ENCODE assay signal across 8 cellular contexts in the genomic region with DNA sequence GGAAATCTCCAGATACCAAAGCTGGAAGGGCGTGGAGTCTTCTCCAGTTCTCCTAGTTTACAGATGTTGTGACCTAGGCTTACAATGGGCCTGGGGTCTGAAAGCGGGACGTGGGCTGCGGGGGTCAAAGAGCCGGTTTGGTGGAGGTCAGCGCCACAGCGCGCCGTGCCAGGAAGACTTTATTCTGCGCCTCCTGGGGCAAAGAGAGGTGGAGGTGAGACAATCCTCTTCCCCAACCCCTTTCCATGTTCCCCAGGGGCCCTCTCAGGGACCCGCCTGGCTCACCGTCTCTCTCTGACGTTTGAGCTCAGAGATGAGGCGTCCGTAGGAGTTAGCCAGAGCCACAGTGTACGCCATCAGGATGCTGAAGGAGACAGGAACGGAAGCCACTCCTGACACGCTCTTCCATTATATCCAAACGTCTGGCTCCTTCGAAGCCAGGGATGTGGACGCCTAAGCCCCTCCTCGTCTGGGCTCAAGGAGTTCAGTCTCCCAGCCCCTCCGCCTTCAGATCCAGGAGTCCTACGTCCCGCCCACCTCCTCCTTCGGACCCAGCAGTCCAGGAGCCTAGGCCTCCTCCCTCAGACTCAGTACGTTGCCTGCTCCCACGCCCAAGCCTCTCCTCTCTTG. TPM values are rescaled to one million over a fixed set of nuclear protein-coding genes. Genes with fewer than 3 reads are reported as not detected.
A peak's percentile ranks its signal among the peaks of the same experiment; 100 is the strongest.
DNase-seq lines count a peak whose midpoint lies in the region; ATAC-seq lines count a peak whose summit lies in the region.

No MANE protein-coding gene starts in this region.

- intact Hi-C loops in activated T-helper 2 cell treated with anti-CD3 and anti-CD28 coated beads, Interferon-gamma antibody, Interleukin-2, Interleukin-4, amounts not matched to agents 10 μg/mL and 5 μg/mL and 100 μg/mL, durations not matched to agents 14 hours and 24 hours and 36 hours (cut with micrococcal nuclease): no loop called here

- peaks cover 0 to 8% (median 6%) of the 10 kb centered on the region in 5 donors for H3K27me3 ChIP-seq in subcutaneous abdominal adipose tissue (ENCODE audit: control insufficient read depth in 5 of 5, insufficient read depth in 4 of 5, low read length in 5 of 5)

- H3K36me3 Mint-ChIP-seq in activated T-helper 2 cell treated with anti-CD3 and anti-CD28 coated beads, Interferon-gamma antibody, Interleukin-2, Interleukin-4, amounts not matched to agents 10 μg/mL and 5 μg/mL and 100 μg/mL, durations not matched to agents 14 hours and 24 hours and 36 hours (ENCODE audit: low read depth): peaks cover 20% of the 10 kb centered on the region
- peaks cover 4 to 10% (median 5%) of the 10 kb centered on the region in 3 donors for H3K36me3 Mint-ChIP-seq in immature natural killer cell

- no peaks in the 10 kb centered on the region for H3K9me3 Mint-ChIP-seq in activated T-helper 2 cell treated with anti-CD3 and anti-CD28 coated beads, Interferon-gamma antibody, Interleukin-2, Interleukin-4, amounts not matched to agents 10 μg/mL and 5 μg/mL and 100 μg/mL, durations not matched to agents 14 hours and 24 hours and 36 hours
- H3K9me3 Mint-ChIP-seq in immature natural killer cell: no peaks in the 10 kb centered on the region

- no peaks in the 10 kb centered on the region for H3K9me3 ChIP-seq in subcutaneous abdominal adipose tissue (ENCODE audit: control insufficient read depth in 5 of 5, low read length in 5 of 5)

- H3K4me3 ChIP-seq in GM08714 (ENCODE audit: low read length): peak overlapping the region; percentile 66
- H3K4me3 ChIP-seq in subcutaneous abdominal adipose tissue (ENCODE audit: low read depth in 1 of 5, low read length in 5 of 5): peak overlapping the region; percentile 69 to 96 (median 85)

- peaks cover 44% of the 10 kb centered on the region for H3K4me1 Mint-ChIP-seq in activated T-helper 2 cell treated with anti-CD3 and anti-CD28 coated beads, Interferon-gamma antibody, Interleukin-2, Interleukin-4, amounts not matched to agents 10 μg/mL and 5 μg/mL and 100 μg/mL, durations not matched to agents 14 hours and 24 hours and 36 hours (ENCODE audit: low read depth)
- peaks cover 63 to 68% of the 10 kb centered on the region in 2 donors for H3K4me1 Mint-ChIP-seq in immature natural killer cell

- peak overlapping the region in 4 of 5 donors; percentile 56 to 83 (median 64) for H3K9ac ChIP-seq in subcutaneous abdominal adipose tissue (ENCODE audit: low read length in 5 of 5)

- peak overlapping the region; percentile 99 for H3K4me3 Mint-ChIP-seq in activated T-helper 2 cell treated with anti-CD3 and anti-CD28 coated beads, Interferon-gamma antibody, Interleukin-2, Interleukin-4, amounts not matched to agents 10 μg/mL and 5 μg/mL and 100 μg/mL, durations not matched to agents 14 hours and 24 hours and 36 hours (ENCODE audit: low read depth)
- H3K4me3 Mint-ChIP-seq in immature natural killer cell: peak overlapping the region; percentile 95 to 100 (median 99)

- H3K27ac Mint-ChIP-seq in activated T-helper 2 cell treated with anti-CD3 and anti-CD28 coated beads, Interferon-gamma antibody, Interleukin-2, Interleukin-4, amounts not matched to agents 10 μg/mL and 5 μg/mL and 100 μg/mL, durations not matched to agents 14 hours and 24 hours and 36 hours: peak overlapping the region; percentile 99
- peak overlapping the region; percentile 97 to 100 (median 99) for H3K27ac Mint-ChIP-seq in immature natural killer cell

- no peaks in the 10 kb centered on the region for H3K27me3 Mint-ChIP-seq in activated T-helper 2 cell treated with anti-CD3 and anti-CD28 coated beads, Interferon-gamma antibody, Interleukin-2, Interleukin-4, amounts not matched to agents 10 μg/mL and 5 μg/mL and 100 μg/mL, durations not matched to agents 14 hours and 24 hours and 36 hours (ENCODE audit: low read depth)
- H3K27me3 Mint-ChIP-seq in immature natural killer cell (ENCODE audit: low read depth in 3 of 3): peaks cover 9 to 15% (median 9%) of the 10 kb centered on the region in 3 donors

- H3K27ac ChIP-seq in subcutaneous abdominal adipose tissue (ENCODE audit: low read depth, low read length): peak overlapping the region; percentile 23

- H3K4me1 ChIP-seq in subcutaneous abdominal adipose tissue (ENCODE audit: control insufficient read depth in 5 of 5, insufficient read depth in 5 of 5, low read length in 5 of 5): peaks cover 15 to 50% (median 43%) of the 10 kb centered on the region in 5 donors

- peaks cover 0 to 29% (median 24%) of the 10 kb centered on the region in 5 donors for H3K36me3 ChIP-seq in subcutaneous abdominal adipose tissue (ENCODE audit: control insufficient read depth in 5 of 5, insufficient read depth in 5 of 5, low read length in 5 of 5)

- ATAC-seq in HG03354 (IDR thresholded peaks at IDR 0.05; ENCODE audit: poor library complexity, severe bottlenecking, unreplicated experiment) (peak; percentile 0), HG03159 (IDR thresholded peaks at IDR 0.05; ENCODE audit: unreplicated experiment) (no peak), GM19463 (IDR thresholded peaks at IDR 0.05; ENCODE audit: unreplicated experiment) (no peak)

- no peak for DNase-seq in activated T-helper 2 cell treated with anti-CD3 and anti-CD28 coated beads, Interferon-gamma antibody, Interleukin-2, Interleukin-4, amounts not matched to agents 10 μg/mL and 5 μg/mL and 100 μg/mL, durations not matched to agents 14 hours and 24 hours and 36 hours (ENCODE audit: low spot score)
- no peak for DNase-seq in immature natural killer cell
- DNase-seq in activated CD8-positive, alpha-beta memory T cell treated with anti-CD3 and anti-CD28 coated beads, Interleukin-2, amount 50 U/mL, for 4 hours: no peak

RNA-seq across cellular contexts. Expression of gene LENG1, which starts 0.8 kb away (rescaled TPM):
- 4.0 and 5.1 TPM in 2 replicates for total RNA-seq in activated T-helper 2 cell treated with anti-CD3 and anti-CD28 coated beads, Interferon-gamma antibody, Interleukin-2, Interleukin-4, amounts not matched to agents 10 μg/mL and 5 μg/mL and 100 μg/mL, durations not matched to agents 14 hours and 24 hours and 36 hours
- 10 to 100 TPM in 2 of 3 donors, 1 to 10 TPM in 1; 2.6 to 14.0 (median 13.5) TPM for polyA plus RNA-seq in immature natural killer cell

RNA-seq across cellular contexts. Expression of gene TMC4, which starts 12.7 kb away (rescaled TPM):
- total RNA-seq in activated T-helper 2 cell treated with anti-CD3 and anti-CD28 coated beads, Interferon-gamma antibody, Interleukin-2, Interleukin-4, amounts not matched to agents 10 μg/mL and 5 μg/mL and 100 μg/mL, durations not matched to agents 14 hours and 24 hours and 36 hours: 0.16 and 0.37 TPM in 2 replicates
- 1 to 10 TPM in 2 of 3 donors, under 1 TPM in 1; 0.93 to 3.3 (median 1.5) TPM for polyA plus RNA-seq in immature natural killer cell

RNA-seq across cellular contexts. Expression of gene CNOT3, which starts 22.7 kb away (rescaled TPM):
- 61.6 and 67.5 TPM in 2 replicates for total RNA-seq in activated T-helper 2 cell treated with anti-CD3 and anti-CD28 coated beads, Interferon-gamma antibody, Interleukin-2, Interleukin-4, amounts not matched to agents 10 μg/mL and 5 μg/mL and 100 μg/mL, durations not matched to agents 14 hours and 24 hours and 36 hours
- polyA plus RNA-seq in immature natural killer cell: 10 to 100 TPM in 1 of 3 donors, 1 to 10 TPM in 2; 2.8 to 13.3 (median 4.0) TPM

RNA-seq across cellular contexts. Expression of gene MBOAT7, which starts 29.1 kb away (rescaled TPM):
- 311 and 318 TPM in 2 replicates for total RNA-seq in activated T-helper 2 cell treated with anti-CD3 and anti-CD28 coated beads, Interferon-gamma antibody, Interleukin-2, Interleukin-4, amounts not matched to agents 10 μg/mL and 5 μg/mL and 100 μg/mL, durations not matched to agents 14 hours and 24 hours and 36 hours
- polyA plus RNA-seq in immature natural killer cell: 10 to 100 TPM in 2 of 3 donors, 1 to 10 TPM in 1; 8.8 to 17.8 (median 15.7) TPM

RNA-seq across cellular contexts. Expression of gene TSEN34, which starts 30.8 kb away (rescaled TPM):
- total RNA-seq in activated T-helper 2 cell treated with anti-CD3 and anti-CD28 coated beads, Interferon-gamma antibody, Interleukin-2, Interleukin-4, amounts not matched to agents 10 μg/mL and 5 μg/mL and 100 μg/mL, durations not matched to agents 14 hours and 24 hours and 36 hours: 16.8 and 19.0 TPM in 2 replicates
- 10 to 100 TPM; 26.6 to 36.4 (median 34.0) TPM for polyA plus RNA-seq in immature natural killer cell
